ENCODE assay signal across 8 cellular contexts in the genomic region with DNA sequence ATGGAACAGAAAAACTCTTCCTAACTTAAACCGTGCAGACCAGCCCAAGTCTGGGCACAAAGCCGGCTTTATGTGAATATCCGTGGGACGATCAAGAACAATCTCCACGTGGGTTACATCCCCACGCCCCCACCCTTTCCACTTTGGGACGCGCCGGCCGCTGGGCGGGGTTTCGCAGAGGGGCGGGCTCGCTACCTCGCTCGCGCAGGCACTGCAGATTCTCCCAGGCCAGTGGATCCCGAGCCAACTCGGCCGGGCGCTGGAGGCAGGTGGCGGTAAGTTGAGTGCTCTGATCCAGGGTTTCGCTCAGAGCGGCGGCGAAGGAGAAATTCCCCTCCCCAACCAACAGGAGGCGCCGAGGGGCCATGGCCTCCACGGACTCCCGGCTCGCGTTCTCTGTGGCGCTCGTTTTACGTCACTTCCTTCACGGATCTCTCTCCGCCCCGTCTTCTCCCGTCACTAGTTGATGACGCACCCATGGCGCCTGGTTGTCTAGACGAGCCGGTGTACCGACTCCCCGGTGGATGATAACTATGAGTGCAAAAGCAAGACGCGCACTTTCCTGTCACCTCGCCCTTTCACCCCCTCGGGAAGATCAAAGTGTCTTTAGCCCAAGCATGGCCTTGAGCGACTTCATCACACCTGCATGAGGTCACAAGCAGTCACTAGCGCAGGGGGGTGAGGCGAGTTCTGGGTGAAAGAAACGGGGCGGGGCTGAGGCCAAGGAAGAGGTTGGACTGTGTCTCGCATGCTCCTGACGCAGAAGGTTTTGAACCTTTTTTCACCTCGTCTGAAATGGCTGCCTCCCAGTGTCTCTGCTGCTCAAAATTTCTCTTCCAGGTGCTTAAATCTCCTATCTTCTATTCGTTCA. TPM values are rescaled to one million over a fixed set of nuclear protein-coding genes. Genes with fewer than 3 reads are reported as not detected.
DNase-seq lines count a peak whose midpoint lies in the region; ATAC-seq and TF ChIP-seq lines count a peak whose summit lies in the region.

A gene with protein sequence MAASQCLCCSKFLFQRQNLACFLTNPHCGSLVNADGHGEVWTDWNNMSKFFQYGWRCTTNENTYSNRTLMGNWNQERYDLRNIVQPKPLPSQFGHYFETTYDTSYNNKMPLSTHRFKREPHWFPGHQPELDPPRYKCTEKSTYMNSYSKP (plus strand): TSS at position 776 of the 871 bp plus-strand sequence. CDS start 20 bp downstream, at position 796.
A gene with protein sequence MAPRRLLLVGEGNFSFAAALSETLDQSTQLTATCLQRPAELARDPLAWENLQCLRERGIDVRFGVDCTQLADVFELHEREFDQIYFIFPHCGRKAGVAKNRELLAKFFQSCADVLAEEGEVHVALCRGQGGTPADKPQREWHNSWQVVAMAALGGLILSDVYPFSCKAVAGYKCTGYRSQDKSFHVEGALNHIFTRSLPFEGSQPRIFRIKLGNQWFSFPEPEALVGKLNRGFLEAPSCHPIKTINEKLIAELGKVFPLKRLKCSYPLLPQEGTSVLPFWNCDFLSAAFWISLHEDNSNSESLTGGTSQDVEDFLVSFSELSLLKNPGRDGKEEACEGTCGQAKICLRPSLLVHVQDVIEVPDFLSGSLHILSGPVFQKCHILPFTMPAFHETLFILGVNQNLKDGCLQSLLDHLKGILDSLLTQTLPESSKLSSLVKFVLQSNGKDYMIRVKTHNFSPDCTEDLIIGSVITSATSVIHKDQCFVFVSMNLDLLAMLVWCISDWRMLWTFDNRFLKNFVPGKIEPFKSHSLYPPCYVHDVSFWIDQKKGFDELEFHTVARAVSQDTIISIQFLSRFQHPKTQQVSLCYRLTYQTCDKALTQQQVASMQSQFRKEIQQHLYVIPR (minus strand): TSS at position 400 of the 871 bp plus-strand sequence. CDS start 33 bp downstream, at position 367.

- no peaks in the 10 kb centered on the region for H3K9me3 ChIP-seq in MM.1S (replicated peaks; ENCODE audit: insufficient read depth, low read length)
- H3K9me3 ChIP-seq in neural progenitor cell (ENCODE audit: low read depth) = no peaks in the 10 kb centered on the region

- H2AFZ ChIP-seq in MM.1S (ENCODE audit: low read length) (peak within 1 kb of the TSS; percentile 89), neural progenitor cell (replicated peaks) (peak within 1 kb of the TSS; percentile 88)

- H3K4me3 Mint-ChIP-seq in neural progenitor cell = peak within 1 kb of the TSS; percentile 92

- H3K9ac ChIP-seq in MM.1S (ENCODE audit: low read length) (peak within 1 kb of the TSS; percentile 85), neural progenitor cell (peak within 1 kb of the TSS; percentile 71)

- no peaks in the 10 kb centered on the region for H3K9me2 ChIP-seq in MM.1S (replicated peaks; ENCODE audit: insufficient read depth, low read length)

- peak within 1 kb of the TSS; percentile 97 for H3K27ac Mint-ChIP-seq in neural progenitor cell

- peaks cover 18% of the 10 kb centered on the region for H3K4me1 Mint-ChIP-seq in neural progenitor cell

- H4K20me1 ChIP-seq in MM.1S (ENCODE audit: insufficient read depth, low read length) (no peaks in the 10 kb centered on the region), neural progenitor cell (ENCODE audit: low read depth) (no peaks in the 10 kb centered on the region)

- H3K79me2 ChIP-seq in MM.1S (ENCODE audit: low read length) (peaks cover 8% of the 10 kb centered on the region), neural progenitor cell (ENCODE audit: low read depth) (peaks cover 8% of the 10 kb centered on the region)

- H3K4me2 ChIP-seq in MM.1S (ENCODE audit: low read depth, low read length) (peak within 1 kb of the TSS; percentile 85), neural progenitor cell (peak within 1 kb of the TSS; percentile 89)

- H3K4me1 ChIP-seq in MM.1S (ENCODE audit: low read length) (peaks cover 7% of the 10 kb centered on the region; the same call in 1 of the 2 replicates), foreskin keratinocyte (no peaks in the 10 kb centered on the region), neural progenitor cell (peaks cover 7% of the 10 kb centered on the region)

- H3F3A ChIP-seq in MM.1S (ENCODE audit: insufficient read depth, low read length) = peaks cover 7% of the 10 kb centered on the region
- H3F3A ChIP-seq in neural progenitor cell (ENCODE audit: low read depth) = peaks cover 14% of the 10 kb centered on the region

- peak; percentile 94 for ATAC-seq in foreskin keratinocyte

- H3K36me3 ChIP-seq in MM.1S (replicated peaks; ENCODE audit: insufficient read depth, low read length) = no peaks in the 10 kb centered on the region
- no peaks in the 10 kb centered on the region for H3K36me3 ChIP-seq in neural progenitor cell

- no peaks in the 10 kb centered on the region for H3K36me3 Mint-ChIP-seq in neural progenitor cell

- DNase-seq in GM03348 (ENCODE audit: low spot score) (peak; percentile 96), HCEC 1CT (peak; percentile 96), MM.1S (peak; percentile 98), SIG-M5 (lab: John Stamatoyannopoulos, UW) (peak; percentile 78), foreskin keratinocyte (peak; percentile 97 to 99), neural progenitor cell (ENCODE audit: low spot score) (peak; percentile 99), stromal cell of bone marrow (ENCODE audit: low read depth) (peak; percentile 95)
- DNase-seq in activated gamma-delta T cell treated with anti-CD3 and anti-CD28 coated beads, Interleukin-2, amount 50 U/mL, for 16 hours (ENCODE audit: low read depth) = peak; percentile 89

- peak within 1 kb of the TSS; percentile 93 for H3K27ac ChIP-seq in MM.1S (ENCODE audit: low read length)
- H3K27ac ChIP-seq in foreskin keratinocyte = peak within 1 kb of the TSS; percentile 98
- H3K27ac ChIP-seq in neural progenitor cell = peak within 1 kb of the TSS; percentile 90

- H3K27me3 ChIP-seq in MM.1S (replicated peaks; ENCODE audit: insufficient read depth, low read length) (no peaks in the 10 kb centered on the region), foreskin keratinocyte (no peaks in the 10 kb centered on the region), neural progenitor cell (no peaks in the 10 kb centered on the region)

- peak; percentile 83 for TF ChIP-seq CTCF in MM.1S (IDR thresholded peaks at IDR 0.05; ENCODE audit: low read length)
- peak; percentile 99 for TF ChIP-seq CTCF in foreskin keratinocyte (conservative IDR thresholded peaks at IDR 0.05)
- peak; percentile 84 for TF ChIP-seq CTCF in neural progenitor cell (IDR thresholded peaks at IDR 0.05)

- peak within 1 kb of the TSS; percentile 81 for H3K4me3 ChIP-seq in MM.1S (ENCODE audit: low read length)
- H3K4me3 ChIP-seq in neural progenitor cell = peak within 1 kb of the TSS; percentile 73

- H3K27me3 Mint-ChIP-seq in neural progenitor cell (ENCODE audit: insufficient read depth, low read depth) = peaks cover 3% of the 10 kb centered on the region

- H3K9me3 Mint-ChIP-seq in neural progenitor cell = no peaks in the 10 kb centered on the region

RNA-seq across cellular contexts. Expression of the first gene that starts in this region (rescaled TPM):
- 22.3 and 23.7 TPM in 2 replicates for total RNA-seq in foreskin keratinocyte
- 35.3 and 36.3 TPM in 2 replicates for polyA plus RNA-seq in foreskin keratinocyte
- total RNA-seq in neural progenitor cell (ENCODE audit: low replicate concordance) = 28.6 and 46.7 TPM in 2 replicates

RNA-seq across cellular contexts. Expression of the second gene that starts in this region (rescaled TPM):
- total RNA-seq in foreskin keratinocyte = 5.0 and 5.2 TPM in 2 replicates
- polyA plus RNA-seq in foreskin keratinocyte = 2.2 and 2.9 TPM in 2 replicates
- 4.0 and 6.0 TPM in 2 replicates for total RNA-seq in neural progenitor cell (ENCODE audit: low replicate concordance)

Comparison
In these comparisons a context has a peak if more than half of its experiments do, and no peak if none do; other contexts are left out.
1. Peak in every context shown above with its lines: DNase-seq, ATAC-seq, H3K4me3 ChIP-seq and H3K27ac ChIP-seq.